ENCODE assay signal across 10 cellular contexts in the genomic region with DNA sequence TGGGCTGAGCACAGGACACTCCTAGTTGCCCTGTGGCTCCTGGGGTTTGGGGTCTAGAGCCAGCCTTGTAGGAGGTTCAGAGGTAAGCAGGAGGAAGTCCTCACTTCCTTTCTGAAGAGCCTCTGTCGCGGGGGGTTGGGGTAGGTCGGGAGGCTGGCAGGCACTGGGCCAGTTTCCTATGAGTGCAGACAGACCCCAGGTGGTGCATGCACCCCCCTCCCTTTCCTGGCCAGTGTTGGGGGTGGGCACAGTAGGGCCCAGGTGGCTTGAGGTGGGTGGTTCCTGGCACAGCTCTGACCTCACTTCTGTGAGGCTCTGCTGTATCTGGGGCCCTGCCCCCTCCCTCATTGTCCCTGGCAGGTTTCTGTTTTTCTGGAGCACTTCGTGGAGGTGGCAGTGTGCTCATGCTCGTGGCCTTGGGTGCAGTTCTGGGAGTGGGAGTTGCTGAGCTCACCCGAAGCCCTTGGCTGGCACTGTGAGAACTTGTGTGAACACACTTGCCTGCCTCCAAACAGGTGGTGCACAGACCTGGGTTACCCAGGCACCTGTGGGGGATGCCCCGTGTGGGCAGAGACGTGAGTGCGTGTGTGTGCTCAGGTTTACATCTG. TPM values are rescaled to one million over a fixed set of nuclear protein-coding genes. Genes with fewer than 3 reads are reported as not detected.
A peak's percentile ranks its signal among the peaks of the same experiment; 100 is the strongest.
DNase-seq lines count a peak whose midpoint lies in the region; ATAC-seq and TF ChIP-seq lines count a peak whose summit lies in the region.
"Had no signal": no experiment of that assay in that cellular context is flagged by ENCODE, and none has a peak within 500 bp of the region (broad histone marks: within the 10 kb centered on the region; RNA-seq: fewer than 3 reads in every experiment).

No MANE protein-coding gene starts in this region.

- no peaks in the 10 kb centered on the region; the same call in 1 of the 2 replicates for H3K79me2 ChIP-seq in DND-41 (ENCODE audit: insufficient read depth, low read length)

- H3K27ac Mint-ChIP-seq in activated naive CD4-positive, alpha-beta T cell treated with anti-CD3 and anti-CD28 coated beads, Interleukin-2, amount 10 ng/mL, durations not matched to agents 7 days and 5 days = peak overlapping the region; percentile 53
- H3K27ac Mint-ChIP-seq in naive B cell = peak overlapping the region; percentile 33 to 94 (median 90)

- H3K36me3 ChIP-seq in DND-41 (ENCODE audit: insufficient read depth, low read length) (no peaks in the 10 kb centered on the region), HUES48 (ENCODE audit: control insufficient read depth, insufficient read depth, low read length) (peaks cover 7% of the 10 kb centered on the region)

- H4K20me1 ChIP-seq in DND-41 (ENCODE audit: insufficient read depth, low read length) = peaks cover 50% of the 10 kb centered on the region

- CTCF ChIA-PET in activated naive CD4-positive, alpha-beta T cell treated with anti-CD3 and anti-CD28 coated beads, Interleukin-2, amount 10 ng/mL, durations not matched to agents 7 days and 5 days (lab: Charles Lee) = no interaction called here

- no peak overlapping the region for H2AFZ ChIP-seq in DND-41 (ENCODE audit: low read depth, low read length)

- H3K27me3 ChIP-seq in DND-41 (ENCODE audit: insufficient read depth, low read length, poor library complexity) = no peaks in the 10 kb centered on the region
- H3K27me3 ChIP-seq in HUES48 (ENCODE audit: control insufficient read depth, insufficient read depth, low read length) = peaks cover 13% of the 10 kb centered on the region

- H3K9me3 ChIP-seq in DND-41 (ENCODE audit: insufficient read depth, low read length, severe bottlenecking) (no peaks in the 10 kb centered on the region), HUES48 (ENCODE audit: control insufficient read depth, insufficient read depth, low read length) (no peaks in the 10 kb centered on the region)

- H3K4me3 ChIP-seq in DND-41 (ENCODE audit: low read depth in 1 of 2, low read length in 2 of 2) = peak overlapping the region in 1 of 2 experiments; percentile 62; a peak in 3 of 4 replicates
- peak overlapping the region; percentile 92; the same call in 1 of the 2 replicates for H3K4me3 ChIP-seq in HUES48 (ENCODE audit: low read depth, low read length)

- no peak for TF ChIP-seq CTCF in DND-41 (IDR thresholded peaks at IDR 0.05; ENCODE audit: borderline replicate concordance, extremely low read depth, low read length, poor library complexity, severe bottlenecking)

- peak overlapping the region; percentile 32 for H3K4me3 Mint-ChIP-seq in activated naive CD4-positive, alpha-beta T cell treated with anti-CD3 and anti-CD28 coated beads, Interleukin-2, amount 10 ng/mL, durations not matched to agents 7 days and 5 days
- H3K4me3 Mint-ChIP-seq in naive B cell = peak overlapping the region; percentile 64 to 91 (median 86)

- no peaks in the 10 kb centered on the region for H3K9me3 Mint-ChIP-seq in activated naive CD4-positive, alpha-beta T cell treated with anti-CD3 and anti-CD28 coated beads, Interleukin-2, amount 10 ng/mL, durations not matched to agents 7 days and 5 days
- no peaks in the 10 kb centered on the region for H3K9me3 Mint-ChIP-seq in naive B cell

- peaks cover 83% of the 10 kb centered on the region for H3K27me3 Mint-ChIP-seq in activated naive CD4-positive, alpha-beta T cell treated with anti-CD3 and anti-CD28 coated beads, Interleukin-2, amount 10 ng/mL, durations not matched to agents 7 days and 5 days
- H3K27me3 Mint-ChIP-seq in naive B cell = peaks cover 0 to 8% (median 0%) of the 10 kb centered on the region in 3 donors

- H3K27ac ChIP-seq in DND-41 (ENCODE audit: low read length) (peak overlapping the region; percentile 65), HUES48 (ENCODE audit: low read depth, low read length) (no peak overlapping the region)

- H3K4me2 ChIP-seq in DND-41 (ENCODE audit: insufficient read depth, low read length) = peak overlapping the region; percentile 86

- H3K4me1 ChIP-seq in DND-41 (ENCODE audit: insufficient read depth, low read length) (peaks cover 41% of the 10 kb centered on the region), HUES48 (ENCODE audit: control insufficient read depth, insufficient read depth, low read length) (peaks cover 32% of the 10 kb centered on the region)

- peak; percentile 63 for ATAC-seq in DND-41 (ENCODE audit: insufficient read depth, low read depth)
- ATAC-seq in naive B cell (ENCODE audit: low read depth in 2 of 2) = peak; percentile 54 to 68
- no peak for ATAC-seq in HG03039 (IDR thresholded peaks at IDR 0.05; ENCODE audit: unreplicated experiment)
- no peak for ATAC-seq in GM21447 (IDR thresholded peaks at IDR 0.05; ENCODE audit: unreplicated experiment)

- H3K36me3 Mint-ChIP-seq in activated naive CD4-positive, alpha-beta T cell treated with anti-CD3 and anti-CD28 coated beads, Interleukin-2, amount 10 ng/mL, durations not matched to agents 7 days and 5 days = no peaks in the 10 kb centered on the region
- no peaks in the 10 kb centered on the region for H3K36me3 Mint-ChIP-seq in naive B cell

- H3K9ac ChIP-seq in DND-41 (ENCODE audit: low read depth, low read length) = peak overlapping the region; percentile 64; the same call in 1 of the 2 replicates
- no peak overlapping the region for H3K9ac ChIP-seq in HUES48 (ENCODE audit: low read depth, low read length)

- peaks cover 42% of the 10 kb centered on the region for H3K4me1 Mint-ChIP-seq in activated naive CD4-positive, alpha-beta T cell treated with anti-CD3 and anti-CD28 coated beads, Interleukin-2, amount 10 ng/mL, durations not matched to agents 7 days and 5 days
- H3K4me1 Mint-ChIP-seq in naive B cell = peaks cover 36 to 54% (median 37%) of the 10 kb centered on the region in 3 donors

- DNase-seq in DND-41 = peak; percentile 84
- DNase-seq in activated naive CD4-positive, alpha-beta T cell treated with anti-CD3 and anti-CD28 coated beads, Interleukin-2, amount 10 ng/mL, durations not matched to agents 7 days and 5 days = peak; percentile 57
- peak; percentile 59 for DNase-seq in naive B cell
- no peak for DNase-seq in NCI-H1694 (lab: John Stamatoyannopoulos, UW)
- no peak for DNase-seq in epidermal melanocyte (ENCODE audit: insufficient read length, low spot score)
- DNase-seq: midbrain, NCI-H1048 had no signal

RNA-seq across cellular contexts. Expression of a gene that starts 1.8 kb away (rescaled TPM):
- polyA plus RNA-seq in naive B cell (ENCODE audit: low read depth in 6 of 6) = 1 to 10 TPM in 1 of 6 donors, under 1 TPM in 4, not detected in 1; 0.49 to 1.9 (median 0.65) TPM

RNA-seq across cellular contexts. Expression of a gene that starts 38.9 kb away (rescaled TPM):
- not detected for polyA plus RNA-seq in naive B cell (ENCODE audit: low read depth in 6 of 6)

Comparison
In these comparisons a context has a peak if more than half of its experiments do, and no peak if none do; other contexts are left out.
1. ATAC-seq: peak in DND-41 (single experiment) and naive B cell (2 of 2); none in HG03039 (single experiment) and GM21447 (single experiment).
2. DNase-seq: peak in DND-41 (single experiment), activated naive CD4-positive, alpha-beta T cell treated with anti-CD3 and anti-CD28 coated beads, Interleukin-2, amount 10 ng/mL, durations not matched to agents 7 days and 5 days (single experiment) and naive B cell (single experiment); none in NCI-H1694 (single experiment) and epidermal melanocyte (single experiment).